Comparison of ENCODE assay signal across 21 cellular contexts in the genomic region with DNA sequence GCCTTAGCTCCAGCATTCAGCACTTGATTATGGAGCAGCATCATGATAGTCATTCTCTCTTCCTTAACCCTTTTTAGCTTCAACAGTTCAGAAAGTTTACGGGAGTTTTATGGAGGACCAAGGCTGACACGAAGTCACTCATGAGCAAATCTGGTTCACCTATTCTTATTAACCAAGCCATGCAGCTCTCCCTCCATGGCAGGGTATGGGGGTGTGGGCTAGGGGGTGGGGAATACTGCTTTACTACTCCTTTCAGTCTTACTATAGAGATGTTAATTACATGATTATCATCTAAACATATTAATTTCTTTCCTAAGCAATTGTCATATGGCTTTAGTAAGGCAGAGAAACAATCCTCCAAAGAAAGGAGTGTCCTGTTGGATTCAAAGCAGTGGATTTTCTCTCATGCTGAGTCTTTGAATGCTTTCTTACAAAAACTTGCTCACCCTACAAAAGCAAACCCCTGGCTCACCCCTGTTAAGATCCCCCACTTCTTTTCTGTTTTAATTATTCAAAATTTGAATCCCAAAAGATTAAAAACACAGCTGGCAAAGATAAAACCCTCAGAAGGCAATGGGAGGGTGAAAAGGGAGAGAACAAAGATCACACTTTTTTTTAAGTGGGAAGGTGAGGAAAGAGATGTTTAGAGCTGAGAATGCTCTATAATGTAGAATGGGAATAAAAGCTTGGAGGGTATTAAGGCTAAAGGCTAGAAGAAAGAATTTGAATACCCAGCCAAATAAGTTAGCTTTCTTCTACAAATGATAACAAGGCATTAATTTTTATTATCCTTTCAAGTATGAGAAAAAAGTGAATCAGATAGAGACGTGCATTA. TPM values are rescaled to one million over a fixed set of nuclear protein-coding genes. Genes with fewer than 3 reads are reported as not detected.
DNase-seq lines count a peak whose midpoint lies in the region; ATAC-seq and TF ChIP-seq lines count a peak whose summit lies in the region.
"Had no signal": no experiment of that assay in that cellular context is flagged by ENCODE, and none has a peak within 500 bp of the region (broad histone marks: within the 10 kb centered on the region; RNA-seq: fewer than 3 reads in every experiment).

No MANE protein-coding gene starts in this region.

- H4K8ac ChIP-seq in H9 (replicated peaks; ENCODE audit: insufficient read length, low read depth, low read length), result no peak overlapping the region

- H3K27me3 Mint-ChIP-seq in H9 (ENCODE audit: low read depth), result peaks cover 58% of the 10 kb centered on the region
- H3K27me3 Mint-ChIP-seq: CD4-positive, CD25-positive, alpha-beta regulatory T cell had no signal

- no peak for ATAC-seq in aorta (ENCODE audit: low FRiP score)
- ATAC-seq: Right ventricle myocardium inferior had no signal

- no peak overlapping the region for H4K5ac ChIP-seq in H9 (ENCODE audit: insufficient read length, low read depth, low read length)

- no peak overlapping the region for H3K23ac ChIP-seq in H9 (ENCODE audit: insufficient read length, low read depth, low read length)

- no peak overlapping the region for H2BK12ac ChIP-seq in H9 (ENCODE audit: insufficient read length, low read depth, low read length)

- peaks cover 2 to 10% of the 10 kb centered on the region in 2 experiments; a peak in 2 of 5 replicates for H3K9me3 Mint-ChIP-seq in H9

- H3K27ac Mint-ChIP-seq in H9, result peak overlapping the region in 1 of 3 experiments; percentile 20; a peak in 1 of 7 replicates
- H3K27ac Mint-ChIP-seq: CD4-positive, CD25-positive, alpha-beta regulatory T cell; HFFc6 had no signal

- no peaks in the 10 kb centered on the region for H4K20me1 ChIP-seq in H9 (ENCODE audit: control insufficient read depth, insufficient read depth, insufficient read length)
- H4K20me1 ChIP-seq: BLaER1 had no signal

- no peaks in the 10 kb centered on the region for H3K9me3 ChIP-seq in H9 (ENCODE audit: control insufficient read depth, low read depth, low read length)
- H3K9me3 ChIP-seq in ectodermal cell (ENCODE audit: control insufficient read depth, low read length), result no peaks in the 10 kb centered on the region
- H3K9me3 ChIP-seq in iPS-20b (ENCODE audit: insufficient read depth, low read depth, low read length), result no peaks in the 10 kb centered on the region
- H3K9me3 ChIP-seq in neuron (ENCODE audit: low read length), result no peaks in the 10 kb centered on the region
- H3K9me3 ChIP-seq in aorta (ENCODE audit: control insufficient read depth, low read length), result peaks cover 2% of the 10 kb centered on the region
- no peaks in the 10 kb centered on the region for H3K9me3 ChIP-seq in adrenal gland (replicated peaks in 1 of 3)
- H3K9me3 ChIP-seq: BLaER1, SJSA1 had no signal

- H3K4me3 ChIP-seq in ectodermal cell (ENCODE audit: insufficient read depth, low read depth, low read length) (no peak overlapping the region), iPS-20b (ENCODE audit: low read length) (peak overlapping the region; percentile 29), neuron (ENCODE audit: low read length) (no peak overlapping the region), aorta (ENCODE audit: low read length in 2 of 2) (no peak overlapping the region), adrenal gland (no peak overlapping the region)
- H3K4me3 ChIP-seq: BLaER1, PC-9, SJSA1 had no signal

- no peak overlapping the region for H3T11ph ChIP-seq in H9 (ENCODE audit: low read length)

- no CpG with 5 or more reads among the region's 3 CpGs for WGBS in H9 (ENCODE audit: extremely low coverage, insufficient read length, low lambda C conversion rate)
- 26 to 39% methylated on average over 3 of the region's 3 CpGs for WGBS in ectodermal cell, 2 experiments
- 40 to 41% methylated on average over 3 of the region's 3 CpGs for WGBS in aorta, 2 donors
- WGBS in adrenal gland, 4 donors, result 43 to 52% (median 48%) methylated on average over 3 of the region's 3 CpGs

- H3K4me1 ChIP-seq in H9 (ENCODE audit: insufficient read depth, low read length), result peaks cover 20% of the 10 kb centered on the region; the same call in 1 of the 2 replicates
- H3K4me1 ChIP-seq in ectodermal cell (ENCODE audit: control insufficient read depth, insufficient read depth, low read length), result peaks cover 20% of the 10 kb centered on the region
- H3K4me1 ChIP-seq in iPS-20b (ENCODE audit: insufficient read depth, low read length), result peaks cover 49% of the 10 kb centered on the region
- peaks cover 22% of the 10 kb centered on the region for H3K4me1 ChIP-seq in neuron (ENCODE audit: insufficient read depth, low read length)
- H3K4me1 ChIP-seq in aorta (ENCODE audit: control insufficient read depth in 1 of 2, insufficient read depth in 2 of 2, low read length in 2 of 2), result peaks cover 0 to 2% of the 10 kb centered on the region in 2 donors
- H3K4me1 ChIP-seq in adrenal gland (replicated peaks in 1 of 2), result no peaks in the 10 kb centered on the region
- H3K4me1 ChIP-seq: BLaER1, SJSA1 had no signal

- peak overlapping the region in 1 of 2 experiments; percentile 33; a peak in 2 of 5 replicates for H3K4me3 Mint-ChIP-seq in H9
- H3K4me3 Mint-ChIP-seq: CD4-positive, CD25-positive, alpha-beta regulatory T cell; HFFc6 had no signal

- no peak overlapping the region for H4K91ac ChIP-seq in H9 (ENCODE audit: insufficient read length, low read depth, low read length)

- no peak overlapping the region for H3K56ac ChIP-seq in H9 (ENCODE audit: insufficient read length, low read depth, low read length)

- H3K14ac ChIP-seq in H9 (ENCODE audit: insufficient read depth, low read length), result no peak overlapping the region

- H3K4me2 ChIP-seq in H9 (ENCODE audit: insufficient read depth, insufficient read length, low read length), result peak overlapping the region; percentile 11
- H3K4me2 ChIP-seq: BLaER1, KMS-11, PC-9 had no signal

- no peak overlapping the region for H3K9ac ChIP-seq in H9 (ENCODE audit: extremely low read depth, insufficient read length, low read length)
- no peak overlapping the region for H3K9ac ChIP-seq in iPS-20b (ENCODE audit: low read depth, low read length)
- H3K9ac ChIP-seq: BLaER1, KMS-11 had no signal

- no peaks in the 10 kb centered on the region for H3K79me1 ChIP-seq in H9 (ENCODE audit: insufficient read depth, low read depth, low read length, poor library complexity, severe bottlenecking)

- H3K36me3 Mint-ChIP-seq in H9 (ENCODE audit: insufficient read depth in 1 of 3, low read depth in 3 of 3), result peaks cover 0 to 13% (median 2%) of the 10 kb centered on the region in 3 experiments; a peak in 2 of 7 replicates
- H3K36me3 Mint-ChIP-seq: CD4-positive, CD25-positive, alpha-beta regulatory T cell had no signal

- no peak overlapping the region for H3K18ac ChIP-seq in H9 (ENCODE audit: insufficient read length, low read depth, low read length)

- H3K27me3 ChIP-seq in H9 (ENCODE audit: insufficient read depth, low read length), result peaks cover 26% of the 10 kb centered on the region
- no peaks in the 10 kb centered on the region for H3K27me3 ChIP-seq in ectodermal cell (ENCODE audit: control insufficient read depth, insufficient read depth, low read length, poor library complexity, severe bottlenecking)
- H3K27me3 ChIP-seq in iPS-20b (ENCODE audit: insufficient read depth, low read length), result peaks cover 55% of the 10 kb centered on the region
- H3K27me3 ChIP-seq in neuron (ENCODE audit: insufficient read depth, low read length), result no peaks in the 10 kb centered on the region
- no peaks in the 10 kb centered on the region for H3K27me3 ChIP-seq in aorta (ENCODE audit: control insufficient read depth in 1 of 2, insufficient read depth in 2 of 2, low read length in 1 of 2)
- H3K27me3 ChIP-seq in adrenal gland, result no peaks in the 10 kb centered on the region
- H3K27me3 ChIP-seq: BLaER1, SJSA1 had no signal

- H3K36me3 ChIP-seq in ectodermal cell (ENCODE audit: control insufficient read depth, insufficient read depth, low read length) (no peaks in the 10 kb centered on the region), iPS-20b (ENCODE audit: insufficient read depth, low read depth, low read length) (no peaks in the 10 kb centered on the region), neuron (ENCODE audit: insufficient read depth, low read length) (no peaks in the 10 kb centered on the region), aorta (ENCODE audit: control insufficient read depth in 1 of 2, insufficient read depth in 2 of 2, low read length in 1 of 2) (no peaks in the 10 kb centered on the region), adrenal gland (replicated peaks in 1 of 2) (no peaks in the 10 kb centered on the region)
- H3K36me3 ChIP-seq: BLaER1, SJSA1 had no signal

- H2BK20ac ChIP-seq in H9 (ENCODE audit: low read depth, low read length, poor library complexity, severe bottlenecking), result no peak overlapping the region

- H2AK5ac ChIP-seq in H9 (ENCODE audit: insufficient read length, low read length), result no peak overlapping the region

- DNase-seq in H9 (no peak), aorta (no peak), D341Med (ENCODE audit: low spot score) (no peak), adrenal gland (no peak)
- no peak for DNase-seq in activated naive CD4-positive, alpha-beta T cell (lab: John Stamatoyannopoulos, UW)
- DNase-seq: CD4-positive, CD25-positive, alpha-beta regulatory T cell; HFFc6; IMR-90; MM.1S; NCI-H2029; NCI-H446; NCI-H526; NK-92 treated with Interleukin-12 subunit alpha and Interleukin-12 subunit beta, amount 100 ng/mL, for 24 hours; PC-9 had no signal

- TF ChIP-seq POLR2A in adrenal gland (IDR thresholded peaks at IDR 0.05), result no peak

- H2BK5ac ChIP-seq in H9 (ENCODE audit: insufficient read length, low read length), result no peak overlapping the region

- H3K23me2 ChIP-seq in H9 (ENCODE audit: insufficient read length, low read depth, low read length, poor library complexity, severe bottlenecking), result no peaks in the 10 kb centered on the region

- intact Hi-C loops in aorta (cut with DNase I), result no loop called here
- intact Hi-C loops in adrenal gland (cut with DNase I), result no loop called here

- no peak overlapping the region for H2BK120ac ChIP-seq in H9 (ENCODE audit: low read depth, low read length, poor library complexity, severe bottlenecking)

- H2BK15ac ChIP-seq in H9 (ENCODE audit: low read depth, low read length), result no peak overlapping the region

- H3K4ac ChIP-seq in H9 (ENCODE audit: low read depth, low read length), result no peak overlapping the region

- no peak for TF ChIP-seq CTCF in H9 (conservative IDR thresholded peaks at IDR 0.05)
- TF ChIP-seq CTCF in adrenal gland (IDR thresholded peaks at IDR 0.05), result no peak

- H3K27ac ChIP-seq in H9 (ENCODE audit: insufficient read length, low read depth, low read length), result no peak overlapping the region
- peak overlapping the region; percentile 11 for H3K27ac ChIP-seq in ectodermal cell (ENCODE audit: insufficient read depth, low read depth, low read length, poor library complexity, severe bottlenecking)
- H3K27ac ChIP-seq in iPS-20b (ENCODE audit: low read length), result no peak overlapping the region
- no peak overlapping the region for H3K27ac ChIP-seq in aorta (ENCODE audit: low read depth in 1 of 2, low read length in 2 of 2)
- no peak overlapping the region for H3K27ac ChIP-seq in adrenal gland
- H3K27ac ChIP-seq: BLaER1, KMS-11, PC-9, SJSA1 had no signal

- no peaks in the 10 kb centered on the region for H3K79me2 ChIP-seq in H9 (ENCODE audit: insufficient read depth, low read length)

- H3K4me1 Mint-ChIP-seq in H9, result peaks cover 64 to 73% of the 10 kb centered on the region in 2 experiments
- H3K4me1 Mint-ChIP-seq: CD4-positive, CD25-positive, alpha-beta regulatory T cell had no signal

- H2AFZ ChIP-seq in H9 (ENCODE audit: low read length), result no peak overlapping the region
- peak overlapping the region; percentile 27 for H2AFZ ChIP-seq in neuron (ENCODE audit: low read depth, low read length)
- H2AFZ ChIP-seq: PC-9 had no signal

RNA-seq across cellular contexts. Expression of gene SEMA3E, which starts 46.4 kb away (rescaled TPM):
- 0.39 and 0.61 TPM in 2 replicates for total RNA-seq in H9 (2021)
- polyA plus RNA-seq in ectodermal cell (2013, experiment 1 of 4), result 6.3 TPM
- polyA plus RNA-seq in ectodermal cell (2013, experiment 2 of 4), result 3.3 TPM
- 4.0 TPM for polyA plus RNA-seq in ectodermal cell (2013, experiment 3 of 4)
- 3.1 TPM for polyA plus RNA-seq in ectodermal cell (2013, experiment 4 of 4)
- 10 to 100 TPM in 1 of 2 donors, 1 to 10 TPM in 1; 9.1 to 35.0 TPM for total RNA-seq in aorta
- 1 to 10 TPM in 1 of 2 donors, under 1 TPM in 1; 0.38 to 1.9 TPM for polyA plus RNA-seq in aorta
- total RNA-seq in adrenal gland, result under 1 TPM in 5 of 8 donors, not detected in 3; 0.11 to 0.58 (median 0.17) TPM
- polyA plus RNA-seq in adrenal gland, result under 1 TPM in 2 of 3 donors, not detected in 1; 0.09 to 0.13 TPM
- total RNA-seq: CD4-positive, CD25-positive, alpha-beta regulatory T cell; HFFc6 had no signal
- polyA plus RNA-seq: CD4-positive, CD25-positive, alpha-beta regulatory T cell had no signal
